8 cellular contexts compared by ENCODE assay signal in genomic region chr4:37890501-37891220, GRCh38. TPM values are rescaled to one million over a fixed set of nuclear protein-coding genes. Genes with fewer than 3 reads are reported as not detected.
DNase-seq lines count a peak whose midpoint lies in the region; ATAC-seq and TF ChIP-seq lines count a peak whose summit lies in the region.

A gene with protein sequence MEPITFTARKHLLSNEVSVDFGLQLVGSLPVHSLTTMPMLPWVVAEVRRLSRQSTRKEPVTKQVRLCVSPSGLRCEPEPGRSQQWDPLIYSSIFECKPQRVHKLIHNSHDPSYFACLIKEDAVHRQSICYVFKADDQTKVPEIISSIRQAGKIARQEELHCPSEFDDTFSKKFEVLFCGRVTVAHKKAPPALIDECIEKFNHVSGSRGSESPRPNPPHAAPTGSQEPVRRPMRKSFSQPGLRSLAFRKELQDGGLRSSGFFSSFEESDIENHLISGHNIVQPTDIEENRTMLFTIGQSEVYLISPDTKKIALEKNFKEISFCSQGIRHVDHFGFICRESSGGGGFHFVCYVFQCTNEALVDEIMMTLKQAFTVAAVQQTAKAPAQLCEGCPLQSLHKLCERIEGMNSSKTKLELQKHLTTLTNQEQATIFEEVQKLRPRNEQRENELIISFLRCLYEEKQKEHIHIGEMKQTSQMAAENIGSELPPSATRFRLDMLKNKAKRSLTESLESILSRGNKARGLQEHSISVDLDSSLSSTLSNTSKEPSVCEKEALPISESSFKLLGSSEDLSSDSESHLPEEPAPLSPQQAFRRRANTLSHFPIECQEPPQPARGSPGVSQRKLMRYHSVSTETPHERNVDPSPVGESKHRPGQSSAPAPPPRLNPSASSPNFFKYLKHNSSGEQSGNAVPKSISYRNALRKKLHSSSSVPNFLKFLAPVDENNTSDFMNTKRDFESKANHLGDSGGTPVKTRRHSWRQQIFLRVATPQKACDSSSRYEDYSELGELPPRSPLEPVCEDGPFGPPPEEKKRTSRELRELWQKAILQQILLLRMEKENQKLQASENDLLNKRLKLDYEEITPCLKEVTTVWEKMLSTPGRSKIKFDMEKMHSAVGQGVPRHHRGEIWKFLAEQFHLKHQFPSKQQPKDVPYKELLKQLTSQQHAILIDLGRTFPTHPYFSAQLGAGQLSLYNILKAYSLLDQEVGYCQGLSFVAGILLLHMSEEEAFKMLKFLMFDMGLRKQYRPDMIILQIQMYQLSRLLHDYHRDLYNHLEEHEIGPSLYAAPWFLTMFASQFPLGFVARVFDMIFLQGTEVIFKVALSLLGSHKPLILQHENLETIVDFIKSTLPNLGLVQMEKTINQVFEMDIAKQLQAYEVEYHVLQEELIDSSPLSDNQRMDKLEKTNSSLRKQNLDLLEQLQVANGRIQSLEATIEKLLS (N-terminal part only) (plus strand): TSS chr4:37891084. CDS start chr4:37902096, 11,012 bp downstream.

- H3K27ac ChIP-seq in SK-N-MC (no peak within 1 kb of the TSS), right cardiac atrium (ENCODE audit: low read length) (peak within 1 kb of the TSS; percentile 92)

- H3K4me1 Mint-ChIP-seq in CD14-positive monocyte: peaks cover 42% of the 10 kb centered on the region
- peaks cover 32% of the 10 kb centered on the region for H3K4me1 Mint-ChIP-seq in activated naive CD8-positive, alpha-beta T cell treated with anti-CD3 and anti-CD28 coated beads, Interleukin-2, amount 10 ng/mL, durations not matched to agents 7 days and 5 days

- no peaks in the 10 kb centered on the region for H3K36me3 ChIP-seq in SK-N-MC (ENCODE audit: insufficient read depth, low read length)

- WGBS in right cardiac atrium: under 1% methylated on average over 63 of the region's 63 CpGs

- intact Hi-C loops in CD14-positive monocyte (cut with micrococcal nuclease): loop anchor here in 1 of 2 donors (5.0 to 10.0 kb wide), 2 partner anchors 38 to 66 kb away; partner anchors contain the start of gene PGM2
- intact Hi-C loops in right cardiac atrium (cut with DNase I): loop anchor here in 3 of 4 donors (5.0 to 10.0 kb wide), 3 partner anchors 74 to 87 kb away; partner anchors contain the start of gene PTTG2 (in 1 of the 3)

- H3K9me3 Mint-ChIP-seq in CD14-positive monocyte: no peaks in the 10 kb centered on the region
- no peaks in the 10 kb centered on the region for H3K9me3 Mint-ChIP-seq in activated naive CD8-positive, alpha-beta T cell treated with anti-CD3 and anti-CD28 coated beads, Interleukin-2, amount 10 ng/mL, durations not matched to agents 7 days and 5 days

- POLR2A ChIA-PET in activated naive CD8-positive, alpha-beta T cell treated with anti-CD3 and anti-CD28 coated beads, Interleukin-2, amount 10 ng/mL, durations not matched to agents 7 days and 5 days (lab: Charles Lee): interaction anchor here (0.9 to 1.9 kb wide), 6 partner anchors 9 to 65 kb away, joined by 3 to 13 read pairs (median 4); partner anchors contain the start of gene PGM2

- peak within 1 kb of the TSS; percentile 83 to 93 (median 90) for H3K27ac Mint-ChIP-seq in CD14-positive monocyte
- H3K27ac Mint-ChIP-seq in activated naive CD8-positive, alpha-beta T cell treated with anti-CD3 and anti-CD28 coated beads, Interleukin-2, amount 10 ng/mL, durations not matched to agents 7 days and 5 days: peak within 1 kb of the TSS; percentile 93

- peak within 1 kb of the TSS; percentile 88 to 95 for H3K4me3 Mint-ChIP-seq in CD14-positive monocyte
- peak within 1 kb of the TSS; percentile 91 for H3K4me3 Mint-ChIP-seq in activated naive CD8-positive, alpha-beta T cell treated with anti-CD3 and anti-CD28 coated beads, Interleukin-2, amount 10 ng/mL, durations not matched to agents 7 days and 5 days

- peaks cover 3% of the 10 kb centered on the region for H3K4me1 ChIP-seq in right cardiac atrium (ENCODE audit: control insufficient read depth, insufficient read depth, low read length)

- TF ChIP-seq CTCF in CD14-positive monocyte (IDR thresholded peaks at IDR 0.05): no peak

- no peaks in the 10 kb centered on the region for H3K27me3 ChIP-seq in right cardiac atrium (ENCODE audit: control insufficient read depth, insufficient read depth)

- H3K9me3 ChIP-seq in SK-N-MC (ENCODE audit: low read depth, low read length): no peaks in the 10 kb centered on the region
- no peaks in the 10 kb centered on the region for H3K9me3 ChIP-seq in right cardiac atrium (ENCODE audit: control insufficient read depth, low read length)

- H3K27me3 Mint-ChIP-seq in CD14-positive monocyte (ENCODE audit: low read depth in 3 of 3): peaks cover 7 to 10% (median 7%) of the 10 kb centered on the region in 3 donors
- peaks cover 2% of the 10 kb centered on the region for H3K27me3 Mint-ChIP-seq in activated naive CD8-positive, alpha-beta T cell treated with anti-CD3 and anti-CD28 coated beads, Interleukin-2, amount 10 ng/mL, durations not matched to agents 7 days and 5 days

- H3K4me3 ChIP-seq in SK-N-MC (peak within 1 kb of the TSS; percentile 68), right cardiac atrium (ENCODE audit: low read length) (peak within 1 kb of the TSS; percentile 92)

- peak; percentile 21 for ATAC-seq in GM19395 (IDR thresholded peaks at IDR 0.05; ENCODE audit: unreplicated experiment)
- peak; percentile 11 for ATAC-seq in HG03521 (IDR thresholded peaks at IDR 0.05; ENCODE audit: unreplicated experiment)
- ATAC-seq in activated naive CD8-positive, alpha-beta T cell treated with anti-CD3 and anti-CD28 coated beads, Interleukin-2, amount 10 ng/mL, durations not matched to agents 7 days and 5 days (ENCODE audit: low read depth): peak; percentile 30
- ATAC-seq in right cardiac atrium: peak; percentile 90 to 92

- peak; percentile 53 for DNase-seq in CD14-positive monocyte (ENCODE audit: low spot score)
- DNase-seq in SK-N-MC (ENCODE audit: low read depth, low spot score): no peak
- DNase-seq in activated naive CD8-positive, alpha-beta T cell treated with anti-CD3 and anti-CD28 coated beads, Interleukin-2, amount 10 ng/mL, durations not matched to agents 7 days and 5 days: no peak
- DNase-seq in right cardiac atrium: peak; percentile 71 to 92 (median 89)
- peak; percentile 56 for DNase-seq in retina
- no peak for DNase-seq in NCI-H446 (lab: John Stamatoyannopoulos, UW)

- H3K9ac ChIP-seq in SK-N-MC (ENCODE audit: insufficient read length): no peak within 1 kb of the TSS

- peaks cover 7 to 17% of the 10 kb centered on the region in 2 donors for H3K36me3 Mint-ChIP-seq in CD14-positive monocyte
- peaks cover 19% of the 10 kb centered on the region for H3K36me3 Mint-ChIP-seq in activated naive CD8-positive, alpha-beta T cell treated with anti-CD3 and anti-CD28 coated beads, Interleukin-2, amount 10 ng/mL, durations not matched to agents 7 days and 5 days

RNA-seq across cellular contexts. Expression of the gene that starts here (rescaled TPM):
- polyA plus RNA-seq in CD14-positive monocyte (10 to 100 TPM; 23.3 to 31.5 TPM), right cardiac atrium (86.7 TPM)
- total RNA-seq in activated naive CD8-positive, alpha-beta T cell treated with anti-CD3 and anti-CD28 coated beads, Interleukin-2, amount 10 ng/mL, durations not matched to agents 7 days and 5 days: 10 to 100 TPM; 79.7 to 83.7 TPM
- total RNA-seq in right cardiac atrium: 100 to 1,000 TPM; 114 to 134 (median 118) TPM

Comparison
In these comparisons a context has a peak if more than half of its experiments do, and no peak if none do; other contexts are left out.
1. DNase-seq: peak in CD14-positive monocyte (single experiment), right cardiac atrium (3 of 3) and retina (single experiment); none in SK-N-MC (single experiment), activated naive CD8-positive, alpha-beta T cell treated with anti-CD3 and anti-CD28 coated beads, Interleukin-2, amount 10 ng/mL, durations not matched to agents 7 days and 5 days (single experiment) and NCI-H446 (0 of 2).
2. ATAC-seq: peak in every context shown above with its lines; median percentile 91 in right cardiac atrium; 30 in activated naive CD8-positive, alpha-beta T cell treated with anti-CD3 and anti-CD28 coated beads, Interleukin-2, amount 10 ng/mL, durations not matched to agents 7 days and 5 days; 21 in GM19395; 11 in HG03521.